ENCODE assay signal across 9 cellular contexts in genomic region chr4:42397635-42398447, GRCh38. TPM values are rescaled to one million over a fixed set of nuclear protein-coding genes. Genes with fewer than 3 reads are reported as not detected.
DNase-seq lines count a peak whose midpoint lies in the region; ATAC-seq and TF ChIP-seq lines count a peak whose summit lies in the region.
"Had no signal": no experiment of that assay in that cellular context is flagged by ENCODE, and none has a peak within 500 bp of the region (broad histone marks: within the 10 kb centered on the region; RNA-seq: fewer than 3 reads in every experiment).

No MANE protein-coding gene starts in this region.

- H3K27me3 ChIP-seq in muscle layer of duodenum (ENCODE audit: low read depth, low read length): peaks cover 43% of the 10 kb centered on the region

- H3K27me3 Mint-ChIP-seq in endothelial cell (ENCODE audit: unreplicated experiment): peaks cover 22% of the 10 kb centered on the region

- peaks cover 7% of the 10 kb centered on the region for H3K36me3 Mint-ChIP-seq in endothelial cell (ENCODE audit: low read depth, unreplicated experiment)

- H3K4me1 ChIP-seq in muscle layer of duodenum (ENCODE audit: control insufficient read depth in 1 of 2, insufficient read depth in 2 of 2, low read length in 2 of 2): peaks cover 4 to 23% of the 10 kb centered on the region in 2 donors

- peak overlapping the region; percentile 84 for H3K4me3 ChIP-seq in SK-N-MC
- peak overlapping the region; percentile 49 to 81 for H3K4me3 ChIP-seq in muscle layer of duodenum (ENCODE audit: low read depth in 1 of 2, low read length in 2 of 2)

- peaks cover 15% of the 10 kb centered on the region for H3K4me1 Mint-ChIP-seq in endothelial cell (ENCODE audit: unreplicated experiment)

- H3K9me3 Mint-ChIP-seq in endothelial cell (ENCODE audit: unreplicated experiment): peaks cover 5% of the 10 kb centered on the region

- H3K9ac ChIP-seq in SK-N-MC (ENCODE audit: insufficient read length): peak overlapping the region; percentile 53

- ATAC-seq in HG02678 (IDR thresholded peaks at IDR 0.05; ENCODE audit: unreplicated experiment): peak; percentile 34

- no peak overlapping the region for H3K4me3 Mint-ChIP-seq in endothelial cell (ENCODE audit: unreplicated experiment)

- H3K9me3 ChIP-seq in SK-N-MC (ENCODE audit: low read depth, low read length) (no peaks in the 10 kb centered on the region), muscle layer of duodenum (ENCODE audit: control insufficient read depth in 1 of 2, low read length in 2 of 2) (no peaks in the 10 kb centered on the region)

- no peak for TF ChIP-seq CTCF in endothelial cell (IDR thresholded peaks at IDR 0.05; ENCODE audit: unreplicated experiment)

- H3K27ac Mint-ChIP-seq in endothelial cell (ENCODE audit: unreplicated experiment): no peak overlapping the region

- peak; percentile 46 for DNase-seq in NCI-H748 (lab: John Stamatoyannopoulos, UW; ENCODE audit: unreplicated experiment)
- DNase-seq in NCI-H748 treated with DMSO at 0.1 percent for 48 hours (lab: John Stamatoyannopoulos, UW): no peak
- no peak for DNase-seq in SK-N-MC (ENCODE audit: low read depth, low spot score)
- DNase-seq in endothelial cell (ENCODE audit: low spot score): peak; percentile 36
- no peak for DNase-seq in NCI-H2227 treated with DMSO at 0.1 percent for 48 hours (lab: John Stamatoyannopoulos, UW)
- DNase-seq in HUDEP-2 (lab: John Stamatoyannopoulos, UW; ENCODE audit: unreplicated experiment in 76 of 76): no peak
- DNase-seq: DND-41 had no signal

- no peaks in the 10 kb centered on the region for H3K36me3 ChIP-seq in SK-N-MC (ENCODE audit: insufficient read depth, low read length)
- H3K36me3 ChIP-seq in muscle layer of duodenum (ENCODE audit: control insufficient read depth in 1 of 2, insufficient read depth in 2 of 2, low read length in 2 of 2): no peaks in the 10 kb centered on the region

- H3K27ac ChIP-seq in SK-N-MC: no peak overlapping the region
- no peak overlapping the region for H3K27ac ChIP-seq in muscle layer of duodenum (ENCODE audit: low read length)

RNA-seq across cellular contexts. Expression of gene SHISA3, which starts 0.6 kb away (rescaled TPM):
- total RNA-seq in endothelial cell (ENCODE audit: unreplicated experiment): 0.36 TPM

Comparison
In these comparisons a context has a peak if more than half of its experiments do, and no peak if none do; other contexts are left out.
1. DNase-seq: peak in NCI-H748 (single experiment) and endothelial cell (single experiment); none in NCI-H748 treated with DMSO at 0.1 percent for 48 hours (single experiment), SK-N-MC (single experiment), NCI-H2227 treated with DMSO at 0.1 percent for 48 hours (single experiment) and HUDEP-2 (0 of 76).